Comparison of ENCODE assay signal across 8 cellular contexts in the genomic region with DNA sequence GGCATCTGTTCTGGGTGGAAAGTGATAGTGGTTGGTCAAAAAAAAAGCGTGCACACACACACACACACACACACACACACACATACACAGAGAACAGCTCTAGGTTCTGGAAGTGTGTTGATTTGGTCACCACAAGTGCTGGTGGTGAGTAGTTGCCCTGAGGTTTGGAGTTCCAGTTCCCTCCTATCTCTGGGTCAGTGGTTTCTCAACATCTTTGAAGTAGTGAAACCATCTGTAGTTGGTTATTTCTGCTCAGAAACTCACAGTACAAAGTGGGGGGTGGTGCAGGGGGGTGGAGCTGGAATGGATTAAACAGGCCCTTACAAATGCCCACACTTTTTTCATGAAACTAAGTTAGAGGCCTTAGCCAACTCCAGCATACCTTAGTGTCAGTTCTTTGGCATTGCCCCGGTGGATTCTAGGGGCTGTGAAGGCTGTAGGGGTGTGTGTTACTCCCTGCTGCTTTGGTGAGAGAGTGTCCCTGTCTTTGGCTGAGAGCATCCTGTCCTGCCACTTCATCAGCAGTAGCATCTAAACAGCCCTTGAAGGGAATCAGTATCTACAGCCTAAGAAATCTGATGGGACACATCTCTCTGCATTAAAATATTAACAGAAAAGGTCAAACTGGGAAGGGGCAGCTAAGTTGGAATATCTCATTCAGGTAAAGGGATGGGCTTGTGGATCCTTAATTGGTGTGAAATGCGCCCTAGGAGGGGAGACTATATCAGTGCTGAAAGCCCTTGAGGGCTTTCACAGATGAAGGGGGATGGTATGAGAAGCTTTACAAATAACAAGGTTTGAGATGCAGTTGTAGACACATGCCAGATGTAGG. TPM values are rescaled to one million over a fixed set of nuclear protein-coding genes. Genes with fewer than 3 reads are reported as not detected.
DNase-seq lines count a peak whose midpoint lies in the region; ATAC-seq and TF ChIP-seq lines count a peak whose summit lies in the region.

No MANE protein-coding gene starts in this region.

- peak overlapping the region; percentile 47 for H3K27ac ChIP-seq in DOHH2 (ENCODE audit: low read depth, low read length)
- no peak overlapping the region for H3K27ac ChIP-seq in lower lobe of right lung

- no peaks in the 10 kb centered on the region for H3K9me2 ChIP-seq in DOHH2 (replicated peaks; ENCODE audit: control insufficient read depth, low read length)

- no peaks in the 10 kb centered on the region for H3K9me3 Mint-ChIP-seq in activated T-helper 17 cell treated with anti-CD3 and anti-CD28 coated beads, Interleukin-2, amount 50 U/mL, for 72 hours

- H4K20me1 ChIP-seq in DOHH2 (ENCODE audit: control insufficient read depth, insufficient read depth, low read depth, low read length), result 0 out of 2 replicates have a peak, but pooled peaks cover 5% of the 10 kb centered on the region

- H3K27ac Mint-ChIP-seq in activated T-helper 17 cell treated with anti-CD3 and anti-CD28 coated beads, Interleukin-2, amount 50 U/mL, for 72 hours, result peak overlapping the region; percentile 89

- intact Hi-C loops in lower lobe of right lung (cut with DNase I), result no loop called here

- DNase-seq in lower lobe of right lung (no peak), NCI-H128 (lab: John Stamatoyannopoulos, UW; ENCODE audit: unreplicated experiment) (no peak), DMS 273 (lab: John Stamatoyannopoulos, UW; ENCODE audit: unreplicated experiment) (no peak), GM10266 (ENCODE audit: extremely low spot score) (no peak)

- H3K36me3 ChIP-seq in DOHH2 (ENCODE audit: control insufficient read depth, low read length) (peaks cover 33% of the 10 kb centered on the region), lower lobe of right lung (no peaks in the 10 kb centered on the region)

- H3K4me3 ChIP-seq in DOHH2 (ENCODE audit: low read length), result peak overlapping the region; percentile 47
- H3K4me3 ChIP-seq in lower lobe of right lung, result no peak overlapping the region

- H3K4me1 Mint-ChIP-seq in activated T-helper 17 cell treated with anti-CD3 and anti-CD28 coated beads, Interleukin-2, amount 50 U/mL, for 72 hours, result peaks cover 76% of the 10 kb centered on the region

- H3K4me3 Mint-ChIP-seq in activated T-helper 17 cell treated with anti-CD3 and anti-CD28 coated beads, Interleukin-2, amount 50 U/mL, for 72 hours, result peak overlapping the region; percentile 80

- H3K9me3 ChIP-seq in DOHH2 (ENCODE audit: control insufficient read depth, insufficient read depth, low read length) (no peaks in the 10 kb centered on the region), lower lobe of right lung (no peaks in the 10 kb centered on the region)

- TF ChIP-seq CTCF in DOHH2 (IDR thresholded peaks at IDR 0.05; ENCODE audit: low read depth, low read length, poor library complexity, severe bottlenecking) (no peak), lower lobe of right lung (IDR thresholded peaks at IDR 0.05) (no peak), GM10266 (IDR thresholded peaks at IDR 0.05; ENCODE audit: control insufficient read depth, insufficient read depth, low read depth, missing control alignments) (no peak)

- H3K4me1 ChIP-seq in DOHH2 (ENCODE audit: control insufficient read depth, low read length) (peaks cover 72% of the 10 kb centered on the region), lower lobe of right lung (peaks cover 97% of the 10 kb centered on the region)

- ATAC-seq in GM19452 (IDR thresholded peaks at IDR 0.05; ENCODE audit: unreplicated experiment) (peak; percentile 42), HG03460 (IDR thresholded peaks at IDR 0.05; ENCODE audit: unreplicated experiment) (peak; percentile 42), lower lobe of right lung (peak; percentile 36 to 66)
- peak; percentile 74 for ATAC-seq in activated T-helper 17 cell treated with anti-CD3 and anti-CD28 coated beads, Interleukin-2, amount 50 U/mL, for 72 hours (replicated peaks)

- peaks cover 33% of the 10 kb centered on the region for H3F3A ChIP-seq in DOHH2 (ENCODE audit: control insufficient read depth, insufficient read depth)

- no peaks in the 10 kb centered on the region for H3K27me3 Mint-ChIP-seq in activated T-helper 17 cell treated with anti-CD3 and anti-CD28 coated beads, Interleukin-2, amount 50 U/mL, for 72 hours

- H3K4me2 ChIP-seq in DOHH2 (ENCODE audit: low read length), result peak overlapping the region; percentile 61

- H3K27me3 ChIP-seq in DOHH2 (ENCODE audit: control insufficient read depth, low read length) (no peaks in the 10 kb centered on the region), lower lobe of right lung (ENCODE audit: low read depth) (no peaks in the 10 kb centered on the region)

- H3K36me3 Mint-ChIP-seq in activated T-helper 17 cell treated with anti-CD3 and anti-CD28 coated beads, Interleukin-2, amount 50 U/mL, for 72 hours (ENCODE audit: low read depth), result peaks cover 77% of the 10 kb centered on the region

- peaks cover 71% of the 10 kb centered on the region for H3K79me2 ChIP-seq in DOHH2 (ENCODE audit: control insufficient read depth, low read length)

RNA-seq across cellular contexts. Expression of a gene that starts 20.6 kb away (rescaled TPM):
- 10 to 100 TPM; 57.0 to 94.9 TPM for total RNA-seq in activated T-helper 17 cell treated with anti-CD3 and anti-CD28 coated beads, Interleukin-2, amount 50 U/mL, for 72 hours
- 25.7 TPM for total RNA-seq in lower lobe of right lung
